1 cellular context compared by ENCODE assay signal in genomic region chr7:55192718-55193117, GRCh38.
TF ChIP-seq lines count a peak whose summit lies in the region.

No MANE protein-coding gene starts in this region.

TF ChIP-seq in IMR-90, 13 proteins besides CTCF, POLR2A, EP300 and RAD21 (continued from another document):
- TF ChIP-seq, protein P1, sequence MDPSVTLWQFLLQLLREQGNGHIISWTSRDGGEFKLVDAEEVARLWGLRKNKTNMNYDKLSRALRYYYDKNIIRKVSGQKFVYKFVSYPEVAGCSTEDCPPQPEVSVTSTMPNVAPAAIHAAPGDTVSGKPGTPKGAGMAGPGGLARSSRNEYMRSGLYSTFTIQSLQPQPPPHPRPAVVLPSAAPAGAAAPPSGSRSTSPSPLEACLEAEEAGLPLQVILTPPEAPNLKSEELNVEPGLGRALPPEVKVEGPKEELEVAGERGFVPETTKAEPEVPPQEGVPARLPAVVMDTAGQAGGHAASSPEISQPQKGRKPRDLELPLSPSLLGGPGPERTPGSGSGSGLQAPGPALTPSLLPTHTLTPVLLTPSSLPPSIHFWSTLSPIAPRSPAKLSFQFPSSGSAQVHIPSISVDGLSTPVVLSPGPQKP (IDR thresholded peaks at IDR 0.05; ENCODE audit: borderline replicate concordance, low read depth, low read length) = no peak
- no peak for TF ChIP-seq RCOR1 (IDR thresholded peaks at IDR 0.05; ENCODE audit: insufficient replicate concordance, low read length)
